In genomic region chr11:64566042-64566914, GRCh38 we compare ENCODE assay signal across 9 cellular contexts. TPM values are rescaled to one million over a fixed set of nuclear protein-coding genes. Genes with fewer than 3 reads are reported as not detected.
A peak's percentile ranks its signal among the peaks of the same experiment; 100 is the strongest.
DNase-seq lines count a peak whose midpoint lies in the region; ATAC-seq and TF ChIP-seq lines count a peak whose summit lies in the region.
"Had no signal": no experiment of that assay in that cellular context is flagged by ENCODE, and none has a peak within 500 bp of the region (broad histone marks: within the 10 kb centered on the region; RNA-seq: fewer than 3 reads in every experiment).

No MANE protein-coding gene starts in this region.

- TF ChIP-seq RAD21 in neural cell (conservative IDR thresholded peaks at IDR 0.05), result no peak

- H3K27ac ChIP-seq in VCaP (peak overlapping the region; percentile 90), fibroblast of lung (ENCODE audit: insufficient read depth, low read length) (no peak overlapping the region), neural cell (ENCODE audit: low read length) (no peak overlapping the region)
- H3K27ac ChIP-seq: SJSA1 had no signal

- H3K79me2 ChIP-seq in fibroblast of lung (ENCODE audit: control insufficient read depth, insufficient read depth, low read length), result no peaks in the 10 kb centered on the region
- H3K79me2 ChIP-seq in neural cell (replicated peaks; ENCODE audit: insufficient read depth, low read length), result no peaks in the 10 kb centered on the region

- POLR2A ChIA-PET in GM10248 (lab: Yijun Ruan, JAX), result no interaction called here

- H3K4me1 ChIP-seq in fibroblast of lung (ENCODE audit: control insufficient read depth, extremely low read depth, insufficient read depth, low read length), result no peaks in the 10 kb centered on the region
- H3K4me1 ChIP-seq: SJSA1 had no signal

- DNase-seq in EL, result peak; percentile 57
- DNase-seq in NCI-H1105 treated with DMSO at 0.1 percent for 48 hours (lab: John Stamatoyannopoulos, UW), result peak; percentile 73
- DNase-seq in fibroblast of lung (ENCODE audit: low read depth in 2 of 2), result peak; percentile 80 to 81
- no peak for DNase-seq in cortex of kidney (lab: John Stamatoyannopoulos, UW)
- no peak for DNase-seq in GM10248 (ENCODE audit: extremely low spot score)

- TF ChIP-seq EP300 in neural cell (conservative IDR thresholded peaks at IDR 0.05; ENCODE audit: poor library complexity, severe bottlenecking), result no peak

- H3K36me3 ChIP-seq in fibroblast of lung (ENCODE audit: control insufficient read depth, insufficient read depth, low read length) (no peaks in the 10 kb centered on the region), neural cell (ENCODE audit: insufficient read depth, low read length) (no peaks in the 10 kb centered on the region)
- H3K36me3 ChIP-seq: SJSA1 had no signal

- H3K4me2 ChIP-seq in fibroblast of lung (ENCODE audit: extremely low read depth, insufficient read depth, low read length) (peak overlapping the region; percentile 35), neural cell (ENCODE audit: low read length) (no peak overlapping the region)

- no peak overlapping the region for H3K9ac ChIP-seq in fibroblast of lung (ENCODE audit: insufficient read depth, low read length)
- H3K9ac ChIP-seq in neural cell (ENCODE audit: low read length), result peak overlapping the region; percentile 2

- no peaks in the 10 kb centered on the region for H3F3A ChIP-seq in neural cell (ENCODE audit: insufficient read depth, low read length, poor library complexity, severe bottlenecking)

- CTCF ChIA-PET in GM10248 (lab: Yijun Ruan, JAX), result interaction anchor here (1.9 kb wide), 1 partner anchor 86 kb away, joined by 6 read pairs; no protein-coding TSS in a partner anchor

- H2AFZ ChIP-seq in fibroblast of lung (ENCODE audit: low read length) (peak overlapping the region; percentile 60), neural cell (ENCODE audit: low read depth, low read length) (no peak overlapping the region)

- H4K20me1 ChIP-seq in fibroblast of lung (ENCODE audit: control insufficient read depth, extremely low read depth, insufficient read depth, low read length) (no peaks in the 10 kb centered on the region), neural cell (ENCODE audit: insufficient read depth) (no peaks in the 10 kb centered on the region)

- no peaks in the 10 kb centered on the region for H3K9me3 ChIP-seq in fibroblast of lung (ENCODE audit: control insufficient read depth, insufficient read depth, low read depth, low read length)
- no peaks in the 10 kb centered on the region for H3K9me3 ChIP-seq in neural cell (ENCODE audit: low read length)
- H3K9me3 ChIP-seq: SJSA1 had no signal

- H3K4me3 ChIP-seq in fibroblast of lung (replicated peaks in 1 of 4; ENCODE audit: control extremely low read depth in 1 of 4, insufficient read depth in 1 of 4, low read depth in 3 of 4, low read length in 4 of 4), result no peak overlapping the region
- H3K4me3 ChIP-seq in neural cell (ENCODE audit: low read length), result no peak overlapping the region
- H3K4me3 ChIP-seq: SJSA1 had no signal

- no peak for TF ChIP-seq CTCF in VCaP (conservative IDR thresholded peaks at IDR 0.05)
- TF ChIP-seq CTCF in fibroblast of lung (conservative IDR thresholded peaks at IDR 0.05 in 1 of 2, IDR thresholded peaks at IDR 0.05 in 1 of 2; ENCODE audit: low read depth in 1 of 2, low read length in 2 of 2), result no peak
- no peak for TF ChIP-seq CTCF in neural cell (IDR thresholded peaks at IDR 0.05; ENCODE audit: poor library complexity, severe bottlenecking)
- TF ChIP-seq CTCF in GM10248 (IDR thresholded peaks at IDR 0.05; ENCODE audit: control extremely low read depth, extremely low read depth, low read depth, missing control alignments), result no peak

- H3K9me2 ChIP-seq in neural cell (ENCODE audit: insufficient read depth, low read length), result no peaks in the 10 kb centered on the region

- ATAC-seq in GM21423 (IDR thresholded peaks at IDR 0.05; ENCODE audit: unreplicated experiment), result no peak

- H3K27me3 ChIP-seq in fibroblast of lung (ENCODE audit: control insufficient read depth, insufficient read depth, low read length), result no peaks in the 10 kb centered on the region
- H3K27me3 ChIP-seq in neural cell (ENCODE audit: insufficient read depth, low read depth, low read length), result no peaks in the 10 kb centered on the region

TF ChIP-seq in neural cell, 6 proteins besides CTCF, POLR2A, EP300 and RAD21:
- TF ChIP-seq SMC3 (conservative IDR thresholded peaks at IDR 0.05; ENCODE audit: poor library complexity) (no peak), MXI1 (conservative IDR thresholded peaks at IDR 0.05; ENCODE audit: poor library complexity, severe bottlenecking) (no peak), POLR2AphosphoS5 (IDR thresholded peaks at IDR 0.05) (no peak), REST (IDR thresholded peaks at IDR 0.05; ENCODE audit: borderline replicate concordance) (no peak), TAF1 (IDR thresholded peaks at IDR 0.05; ENCODE audit: low read depth) (no peak)

RNA-seq across cellular contexts. Expression of gene SLC22A11, which starts 10.5 kb away (rescaled TPM):
- not detected in 2 replicates for total RNA-seq in fibroblast of lung
- polyA plus RNA-seq in fibroblast of lung (not detected in 2 replicates), neural cell (not detected in 2 replicates)
- not detected in 2 replicates for polyA plus RNA-seq in fibroblast of lung (2012)
- polyA minus RNA-seq in fibroblast of lung (ENCODE audit: low replicate concordance) (not detected in 2 replicates), neural cell (not detected in 2 replicates)
- total RNA-seq: SJSA1 had no signal

RNA-seq across cellular contexts. Expression of gene SLC22A12, which starts 24.7 kb away (rescaled TPM):
- not detected in 2 replicates for total RNA-seq in fibroblast of lung
- not detected in 2 replicates for polyA plus RNA-seq in fibroblast of lung
- not detected in 2 replicates for polyA plus RNA-seq in fibroblast of lung (2012)
- polyA minus RNA-seq in fibroblast of lung (ENCODE audit: low replicate concordance), result not detected in 2 replicates
- polyA plus RNA-seq in neural cell, result not detected in 2 replicates
- polyA minus RNA-seq in neural cell, result not detected in 2 replicates
- total RNA-seq: SJSA1 had no signal

Comparison
In these comparisons a context has a peak if more than half of its experiments do, and no peak if none do; other contexts are left out.
1. DNase-seq: peak in EL (single experiment), NCI-H1105 treated with DMSO at 0.1 percent for 48 hours (single experiment) and fibroblast of lung (2 of 2); none in cortex of kidney (single experiment) and GM10248 (single experiment).